Comparison of ENCODE assay signal across 1 cellular context in genomic region chr12:53219116-53219955, GRCh38.
A peak's percentile ranks its signal among the peaks of the same experiment; 100 is the strongest.
TF ChIP-seq lines count a peak whose summit lies in the region.

No MANE protein-coding gene starts in this region.

TF ChIP-seq in K562, 482 proteins besides CTCF, POLR2A, EP300 and RAD21 (continued from another document and continues in another):
- TF ChIP-seq GATA2 (CRISPR knock-in tag; IDR thresholded peaks at IDR 0.05) (no peak), CREB3L1 (IDR thresholded peaks at IDR 0.05; ENCODE audit: borderline replicate concordance, low read depth) (no peak), ARID4B (CRISPR knock-in tag; IDR thresholded peaks at IDR 0.05) (peak; percentile 14; the same call in 1 of the 2 replicates), HBP1 (CRISPR knock-in tag; IDR thresholded peaks at IDR 0.05) (0 out of 2 replicates have a peak, but pooled peaks have one; percentile 5), E2F6 (IDR thresholded peaks at IDR 0.05; ENCODE audit: borderline replicate concordance in 1 of 2, extremely low read depth in 1 of 2, insufficient read depth in 1 of 2, insufficient read length in 1 of 2, low read depth in 1 of 2, low read length in 1 of 2, poor library complexity in 1 of 2, severe bottlenecking in 1 of 2) (peak; percentile 32 to 42), ZNF184 (CRISPR knock-in tag; IDR thresholded peaks at IDR 0.05) (no peak), ZNF280B (CRISPR knock-in tag; IDR thresholded peaks at IDR 0.05) (no peak), ARID3A (IDR thresholded peaks at IDR 0.05; ENCODE audit: borderline replicate concordance, low read depth, low read length) (no peak), REST (CRISPR knock-in tag; IDR thresholded peaks at IDR 0.05; ENCODE audit: low read depth) (no peak), ZNF764 (CRISPR knock-in tag; IDR thresholded peaks at IDR 0.05; ENCODE audit: low read depth) (no peak), PRPF4 (IDR thresholded peaks at IDR 0.05; ENCODE audit: insufficient read depth, low read depth, low read length, poor library complexity, severe bottlenecking) (no peak), MAZ (CRISPR knock-in tag; conservative IDR thresholded peaks at IDR 0.05 in 1 of 2, IDR thresholded peaks at IDR 0.05 in 1 of 2) (no peak), GTF2E2 (tag; IDR thresholded peaks at IDR 0.05) (no peak), NR0B1 (IDR thresholded peaks at IDR 0.05; ENCODE audit: partially characterized antibody) (no peak), GTF3C2 (IDR thresholded peaks at IDR 0.05; ENCODE audit: borderline replicate concordance, extremely low read depth, insufficient read length) (no peak), TAF7 (tag; IDR thresholded peaks at IDR 0.05) (no peak), ZNF12 (CRISPR knock-in tag; IDR thresholded peaks at IDR 0.05) (no peak), KDM1A (IDR thresholded peaks at IDR 0.05) (peak in 1 of 2 experiments; percentile 40; a peak in 2 of 4 replicates), GABPB1 (CRISPR knock-in tag; IDR thresholded peaks at IDR 0.05) (no peak), SIN3A (IDR thresholded peaks at IDR 0.05; ENCODE audit: borderline replicate concordance in 2 of 2, control insufficient read depth in 1 of 2, low read depth in 2 of 2, low read length in 2 of 2) (peak in 1 of 2 experiments; percentile 42; a peak in 1 of 4 replicates), ZNF175 (CRISPR knock-in tag; IDR thresholded peaks at IDR 0.05; ENCODE audit: low read depth) (no peak), ZFPM2 (CRISPR knock-in tag; IDR thresholded peaks at IDR 0.05) (no peak), EP400 (IDR thresholded peaks at IDR 0.05) (peak; percentile 59; the same call in 1 of the 2 replicates), CREBBP (IDR thresholded peaks at IDR 0.05; ENCODE audit: low read depth, low read length) (no peak), TOE1 (IDR thresholded peaks at IDR 0.05; ENCODE audit: borderline replicate concordance) (peak; percentile 34; the same call in 1 of the 2 replicates), TOE1 (CRISPR knock-in tag; IDR thresholded peaks at IDR 0.05; ENCODE audit: borderline replicate concordance, low read depth) (no peak), NFIC (IDR thresholded peaks at IDR 0.05) (0 out of 2 replicates have a peak, but pooled peaks have one; percentile 19), KAT7 (CRISPR knock-in tag; IDR thresholded peaks at IDR 0.05; ENCODE audit: borderline replicate concordance) (0 out of 2 replicates have a peak, but pooled peaks have one; percentile 47), FIP1L1 (IDR thresholded peaks at IDR 0.05; ENCODE audit: low read depth, low read length, poor library complexity, severe bottlenecking) (no peak), TSHZ1 (CRISPR knock-in tag; IDR thresholded peaks at IDR 0.05) (no peak)
